ENCODE assay signal across 9 cellular contexts in the genomic region with DNA sequence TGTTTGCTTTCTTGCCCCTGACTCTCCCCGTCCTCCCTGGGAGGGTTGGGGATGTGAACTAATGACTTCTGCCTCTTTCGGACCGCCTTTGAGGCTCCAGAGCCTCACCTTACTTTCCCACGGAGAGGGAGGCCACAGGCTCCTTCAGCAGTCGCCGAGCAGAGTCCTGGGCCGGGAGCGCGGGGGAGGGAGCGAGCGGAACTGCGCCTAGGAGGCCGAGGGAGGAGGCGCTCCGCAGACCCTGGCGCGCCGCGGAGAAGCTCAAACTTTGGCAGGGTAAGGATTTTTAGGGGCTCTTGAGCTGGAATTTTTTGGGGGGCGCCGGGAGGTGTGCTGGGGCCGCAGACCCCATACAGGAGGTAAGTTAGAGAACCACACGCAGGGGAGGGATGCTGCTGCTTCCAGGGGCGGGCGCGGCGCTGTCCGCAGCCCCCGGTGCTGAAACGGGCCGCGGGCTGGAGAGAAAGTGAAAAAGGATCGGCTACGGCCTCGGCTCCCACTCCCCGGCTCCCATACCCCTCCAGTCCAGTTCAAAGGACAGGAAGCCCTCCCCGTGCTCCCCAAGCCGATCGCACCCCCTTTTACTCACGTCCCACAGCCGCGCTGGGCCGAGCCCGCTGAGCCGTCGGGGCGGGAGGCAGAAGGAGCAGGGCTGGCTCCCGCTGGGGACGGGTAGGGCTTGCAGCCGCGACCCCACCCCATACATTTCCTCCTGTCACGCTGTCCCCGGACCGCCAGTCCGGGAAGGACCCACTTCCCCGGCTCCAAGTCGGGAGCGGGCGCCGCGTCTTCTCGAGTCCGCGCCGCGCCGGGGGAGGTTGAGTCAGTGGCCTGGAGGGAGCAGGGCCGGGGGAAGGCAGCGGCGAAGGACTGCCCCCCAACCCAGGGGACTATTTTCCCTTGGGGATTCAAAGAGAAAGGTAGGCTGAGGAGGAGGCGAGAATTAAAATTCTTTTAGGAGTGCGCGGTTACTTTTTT. TPM values are rescaled to one million over a fixed set of nuclear protein-coding genes. Genes with fewer than 3 reads are reported as not detected.
DNase-seq lines count a peak whose midpoint lies in the region; ATAC-seq and TF ChIP-seq lines count a peak whose summit lies in the region.
"Had no signal": no experiment of that assay in that cellular context is flagged by ENCODE, and none has a peak within 500 bp of the region (broad histone marks: within the 10 kb centered on the region; RNA-seq: fewer than 3 reads in every experiment).

A gene (plus strand): TSS at position 198 of the 978 bp plus-strand sequence. CDS start 23,520 bp downstream, outside the sequence.

- peaks cover 82% of the 10 kb centered on the region for H3K27me3 Mint-ChIP-seq in activated CD8-positive, alpha-beta memory T cell treated with anti-CD3 and anti-CD28 coated beads, Interleukin-2, amount 10 ng/mL, durations not matched to agents 7 days and 5 days

- peak; percentile 61 for DNase-seq in activated CD8-positive, alpha-beta memory T cell treated with anti-CD3 and anti-CD28 coated beads for 24 hours
- DNase-seq in activated CD8-positive, alpha-beta memory T cell treated with anti-CD3 and anti-CD28 coated beads, Interleukin-2, amount 10 ng/mL, durations not matched to agents 7 days and 5 days: no peak
- DNase-seq in astrocyte of the hippocampus (ENCODE audit: low read depth, low spot score): peak; percentile 83
- DNase-seq in left lobe of liver (ENCODE audit: low spot score): no peak
- peak; percentile 9 to 18 for DNase-seq in thyroid gland
- no peak for DNase-seq in activated effector memory CD4-positive, alpha-beta T cell treated with Interleukin-2 at 50 U/mL for 16 hours

- H3K4me3 ChIP-seq in thyroid gland (replicated peaks in 1 of 3): no peak within 1 kb of the TSS

- H3K4me1 ChIP-seq in thyroid gland: peaks cover 4 to 12% of the 10 kb centered on the region in 2 donors

- H3K27ac Mint-ChIP-seq in activated CD8-positive, alpha-beta memory T cell treated with anti-CD3 and anti-CD28 coated beads, Interleukin-2, amount 10 ng/mL, durations not matched to agents 7 days and 5 days: no peak within 1 kb of the TSS

- WGBS in thyroid gland, 2 donors: 1 to 6% methylated on average over 28 to 35 of the region's 73 CpGs

- ATAC-seq in activated CD8-positive, alpha-beta memory T cell treated with anti-CD3 and anti-CD28 coated beads, Interleukin-2, amount 10 ng/mL, durations not matched to agents 7 days and 5 days: no peak
- peak; percentile 46 for ATAC-seq in left lobe of liver
- ATAC-seq in HG03378 (IDR thresholded peaks at IDR 0.05; ENCODE audit: unreplicated experiment): no peak
- no peak for ATAC-seq in HG02852 (IDR thresholded peaks at IDR 0.05; ENCODE audit: unreplicated experiment)

- CTCF ChIA-PET in activated CD8-positive, alpha-beta memory T cell treated with anti-CD3 and anti-CD28 coated beads, Interleukin-2, amount 10 ng/mL, durations not matched to agents 7 days and 5 days (lab: Charles Lee): no interaction called here

- peaks cover 5% of the 10 kb centered on the region for H3K36me3 Mint-ChIP-seq in activated CD8-positive, alpha-beta memory T cell treated with anti-CD3 and anti-CD28 coated beads, Interleukin-2, amount 10 ng/mL, durations not matched to agents 7 days and 5 days

- no peak within 1 kb of the TSS for H3K4me3 Mint-ChIP-seq in activated CD8-positive, alpha-beta memory T cell treated with anti-CD3 and anti-CD28 coated beads, Interleukin-2, amount 10 ng/mL, durations not matched to agents 7 days and 5 days

- TF ChIP-seq POLR2A in thyroid gland (IDR thresholded peaks at IDR 0.05): no peak

- intact Hi-C loops in thyroid gland (cut with DNase I): no loop called here

- no peak within 1 kb of the TSS for H3K27ac ChIP-seq in thyroid gland
- H3K27ac ChIP-seq: C4-2B had no signal

- no peaks in the 10 kb centered on the region for H3K9me3 Mint-ChIP-seq in activated CD8-positive, alpha-beta memory T cell treated with anti-CD3 and anti-CD28 coated beads, Interleukin-2, amount 10 ng/mL, durations not matched to agents 7 days and 5 days (ENCODE audit: low read depth)

- no peak for TF ChIP-seq CTCF in thyroid gland (IDR thresholded peaks at IDR 0.05)

- no peaks in the 10 kb centered on the region for H3K36me3 ChIP-seq in thyroid gland

- H3K27me3 ChIP-seq in thyroid gland: peaks cover 16% of the 10 kb centered on the region

- H3K9me3 ChIP-seq in thyroid gland: no peaks in the 10 kb centered on the region

- H3K4me1 Mint-ChIP-seq in activated CD8-positive, alpha-beta memory T cell treated with anti-CD3 and anti-CD28 coated beads, Interleukin-2, amount 10 ng/mL, durations not matched to agents 7 days and 5 days: peaks cover 9% of the 10 kb centered on the region

RNA-seq across cellular contexts. Expression of the gene that starts here (rescaled TPM):
- total RNA-seq in activated CD8-positive, alpha-beta memory T cell treated with anti-CD3 and anti-CD28 coated beads, Interleukin-2, amount 10 ng/mL, durations not matched to agents 7 days and 5 days: not detected
- not detected for total RNA-seq in left lobe of liver
- total RNA-seq in thyroid gland: under 1 TPM in 1 of 4 donors, not detected in 3; 0.54 TPM

Comparison
In these comparisons a context has a peak if more than half of its experiments do, and no peak if none do; other contexts are left out.
1. DNase-seq: peak in activated CD8-positive, alpha-beta memory T cell treated with anti-CD3 and anti-CD28 coated beads for 24 hours (single experiment) and astrocyte of the hippocampus (single experiment); none in activated CD8-positive, alpha-beta memory T cell treated with anti-CD3 and anti-CD28 coated beads, Interleukin-2, amount 10 ng/mL, durations not matched to agents 7 days and 5 days (single experiment), left lobe of liver (single experiment) and activated effector memory CD4-positive, alpha-beta T cell treated with Interleukin-2 at 50 U/mL for 16 hours (single experiment).
2. Peak in ATAC-seq in left lobe of liver; RNA of the gene not detected or under 1 TPM.
3. Peak in DNase-seq in thyroid gland; RNA of the gene not detected or under 1 TPM.